ENCODE assay signal across 8 cellular contexts in genomic region chr6:37381579-37381978, GRCh38. TPM values are rescaled to one million over a fixed set of nuclear protein-coding genes. Genes with fewer than 3 reads are reported as not detected.
A peak's percentile ranks its signal among the peaks of the same experiment; 100 is the strongest.
DNase-seq lines count a peak whose midpoint lies in the region; TF ChIP-seq lines count a peak whose summit lies in the region.

No MANE protein-coding gene starts in this region.

- H2AFZ ChIP-seq in Karpas-422 (ENCODE audit: low read length) (no peak overlapping the region), PC-9 (no peak overlapping the region)

- H3K36me3 ChIP-seq in Karpas-422 (ENCODE audit: insufficient read depth, low read length) (peaks cover 36% of the 10 kb centered on the region; the same call in 1 of the 2 replicates), PC-9 (ENCODE audit: low read depth) (0 out of 2 replicates have a peak, but pooled peaks cover 4% of the 10 kb centered on the region), brain microvascular endothelial cell (replicated peaks) (peaks cover 17% of the 10 kb centered on the region)

- peak overlapping the region; percentile 77 for H3K27ac Mint-ChIP-seq in type B pancreatic cell

- peaks cover 24% of the 10 kb centered on the region for H3K36me3 Mint-ChIP-seq in type B pancreatic cell

- 0 out of 2 replicates have a peak, but pooled peaks cover 4% of the 10 kb centered on the region for H3F3A ChIP-seq in PC-9 (ENCODE audit: insufficient read depth, low read depth)

- H3K4me1 ChIP-seq in Karpas-422 (ENCODE audit: low read length) (peaks cover 20% of the 10 kb centered on the region), PC-9 (replicated peaks; ENCODE audit: insufficient read depth) (no peaks in the 10 kb centered on the region)

- no TSS peak for BruUV-seq in PC-9 (replicated peaks; lab: Mats Ljungman, UMichigan)

- H3K9me3 ChIP-seq in Karpas-422 (ENCODE audit: low read length) = no peaks in the 10 kb centered on the region
- H3K9me3 ChIP-seq in PC-9 (ENCODE audit: insufficient read depth, low read depth) = no peaks in the 10 kb centered on the region

- H3K27me3 ChIP-seq in Karpas-422 (ENCODE audit: low read length) (no peaks in the 10 kb centered on the region), PC-9 (ENCODE audit: insufficient read depth, low read depth) (no peaks in the 10 kb centered on the region), brain microvascular endothelial cell (replicated peaks) (no peaks in the 10 kb centered on the region)

- no peaks in the 10 kb centered on the region for H3K4me1 Mint-ChIP-seq in type B pancreatic cell (ENCODE audit: unreplicated experiment)

- TF ChIP-seq CTCF in PC-9 (conservative IDR thresholded peaks at IDR 0.05) (peak; percentile 80), brain microvascular endothelial cell (IDR thresholded peaks at IDR 0.05; ENCODE audit: low read depth, low read length, missing control alignments) (peak; percentile 65), type B pancreatic cell (conservative IDR thresholded peaks at IDR 0.05) (peak; percentile 75)

- H3K4me3 ChIP-seq in Karpas-422 (ENCODE audit: low read length) (no peak overlapping the region), PC-9 (no peak overlapping the region), brain microvascular endothelial cell (ENCODE audit: low read depth, low read length) (no peak overlapping the region)

- DNase-seq in 8988T = peak; percentile 18
- peak; percentile 54 for DNase-seq in GM03348 (ENCODE audit: low spot score)
- peak; percentile 86 for DNase-seq in Karpas-422
- DNase-seq in PC-9 = peak; percentile 48 to 84
- peak; percentile 31 for DNase-seq in brain microvascular endothelial cell
- DNase-seq in islet precursor cell = peak; percentile 83
- DNase-seq in type B pancreatic cell (ENCODE audit: extremely low spot score, unreplicated experiment) = no peak
- DNase-seq in effector CD8-positive, alpha-beta T cell (lab: John Stamatoyannopoulos, UW) = no peak

- no peaks in the 10 kb centered on the region for H4K20me1 ChIP-seq in Karpas-422 (ENCODE audit: insufficient read depth, low read depth, low read length)
- peaks cover 5% of the 10 kb centered on the region; the same call in 1 of the 2 replicates for H4K20me1 ChIP-seq in PC-9 (ENCODE audit: insufficient read depth)

- in situ Hi-C loops in brain microvascular endothelial cell (cut with HindIII; ENCODE audit: low pct_ligation_motif_present, low sequenced_read_pairs) = no loop called here

- peak overlapping the region; percentile 3 for H3K4me3 Mint-ChIP-seq in type B pancreatic cell

- CTCF ChIA-PET in PC-9 (lab: Charles Lee) = no interaction called here

- POLR2A ChIA-PET in PC-9 (lab: Charles Lee; ENCODE audit: unreplicated experiment) = interaction anchor here (0.6 kb wide), 1 partner anchor 1617 kb away, joined by 4 read pairs; no protein-coding TSS in a partner anchor

- intact Hi-C loops in PC-9 (cut with micrococcal nuclease; ENCODE audit: unreplicated experiment) = loop anchor here (1.0 to 2.0 kb wide), 2 partner anchors 309 to 1113 kb away; no protein-coding TSS in a partner anchor

- H3K9ac ChIP-seq in Karpas-422 (ENCODE audit: low read length) = no peak overlapping the region

- H3K27me3 Mint-ChIP-seq in type B pancreatic cell = no peaks in the 10 kb centered on the region

- H3K27ac ChIP-seq in Karpas-422 (ENCODE audit: low read length) (no peak overlapping the region), PC-9 (no peak overlapping the region), brain microvascular endothelial cell (no peak overlapping the region)

- H3K79me2 ChIP-seq in Karpas-422 (ENCODE audit: low read length) = peaks cover 6% of the 10 kb centered on the region
- no peaks in the 10 kb centered on the region for H3K79me2 ChIP-seq in PC-9 (ENCODE audit: low read depth)

- H3K9me3 Mint-ChIP-seq in type B pancreatic cell = no peaks in the 10 kb centered on the region

- H3K4me2 ChIP-seq in Karpas-422 (ENCODE audit: low read depth, low read length, poor library complexity, severe bottlenecking) = no peak overlapping the region
- no peak overlapping the region for H3K4me2 ChIP-seq in PC-9

- no peaks in the 10 kb centered on the region for H3K9me2 ChIP-seq in Karpas-422 (replicated peaks; ENCODE audit: insufficient read depth, low read length)
- no peaks in the 10 kb centered on the region for H3K9me2 ChIP-seq in PC-9 (ENCODE audit: insufficient read depth)

RNA-seq across cellular contexts. Expression of gene RNF8, which starts 27.8 kb away (rescaled TPM):
- 22.5 and 32.7 TPM in 2 replicates for total RNA-seq in Karpas-422 (2014; rRNA removed; shearing (Covaris generic); ENCODE audit: low replicate concordance)
- total RNA-seq in PC-9 (2021) (17.5 and 18.7 TPM in 2 replicates), type B pancreatic cell (ENCODE audit: low replicate concordance) (38.6 and 50.4 TPM in 2 replicates)

RNA-seq across cellular contexts. Expression of gene CMTR1, which starts 51.4 kb away (rescaled TPM):
- 28.7 and 40.0 TPM in 2 replicates for total RNA-seq in Karpas-422 (2014; rRNA removed; shearing (Covaris generic); ENCODE audit: low replicate concordance)
- total RNA-seq in PC-9 (2021) = 28.3 and 37.0 TPM in 2 replicates
- 37.8 and 53.0 TPM in 2 replicates for total RNA-seq in type B pancreatic cell (ENCODE audit: low replicate concordance)

Comparison
In these comparisons a context has a peak if more than half of its experiments do, and no peak if none do; other contexts are left out.
1. DNase-seq: peak in 8988T (single experiment), GM03348 (single experiment), Karpas-422 (single experiment), PC-9 (2 of 2), brain microvascular endothelial cell (single experiment) and islet precursor cell (single experiment); none in type B pancreatic cell (single experiment) and effector CD8-positive, alpha-beta T cell (single experiment).
2. Peak in every context shown above with its lines, with median percentiles within 50 percentile points of each other: CTCF ChIP-seq.